Comparison of ENCODE assay signal across 16 cellular contexts in genomic region chr6:136566007-136566487, GRCh38. TPM values are rescaled to one million over a fixed set of nuclear protein-coding genes. Genes with fewer than 3 reads are reported as not detected.
DNase-seq lines count a peak whose midpoint lies in the region; ATAC-seq, FAIRE-seq and TF ChIP-seq lines count a peak whose summit lies in the region.
"Had no signal": no experiment of that assay in that cellular context is flagged by ENCODE, and none has a peak within 500 bp of the region (broad histone marks: within the 10 kb centered on the region; RNA-seq: fewer than 3 reads in every experiment).

No MANE protein-coding gene starts in this region.

- TF ChIP-seq POLR2A in GM12892 (IDR thresholded peaks at IDR 0.05; ENCODE audit: low read depth, low read length) = no peak

- H3K4me3 Mint-ChIP-seq in CD8-positive, alpha-beta memory T cell = no peak overlapping the region
- H3K4me3 Mint-ChIP-seq: activated naive CD8-positive, alpha-beta T cell treated with anti-CD3 and anti-CD28 coated beads for 36 hours; CD4-positive, CD25-positive, alpha-beta regulatory T cell; central memory CD8-positive, alpha-beta T cell had no signal

- H3K27me3 ChIP-seq in CD8-positive, alpha-beta memory T cell (ENCODE audit: insufficient read depth, low read length, poor library complexity, severe bottlenecking) = no peaks in the 10 kb centered on the region

- CTCF ChIA-PET in CD8-positive, alpha-beta memory T cell (lab: Charles Lee) = interaction anchor here (1.6 kb wide), 1 partner anchor 16 kb away, joined by 3 read pairs; the partner anchor contains the start of gene MAP7
- CTCF ChIA-PET in GM10248 (lab: Yijun Ruan, JAX) = interaction anchor here (1.2 to 2.0 kb wide), 4 partner anchors 10 to 22 kb away, joined by 3 to 8 read pairs (median 4); partner anchors contain the start of gene MAP7

- ATAC-seq in mucosa of descending colon = peak; percentile 91
- ATAC-seq: esophagus mucosa had no signal

- POLR2A ChIA-PET in CD8-positive, alpha-beta memory T cell (lab: Charles Lee) = no interaction called here
- POLR2A ChIA-PET in GM10248 (lab: Yijun Ruan, JAX) = no interaction called here

- H3K9me3 ChIP-seq in CD8-positive, alpha-beta memory T cell (ENCODE audit: low read length) = no peaks in the 10 kb centered on the region
- H3K9me3 ChIP-seq in mucosa of descending colon = peaks cover 2% of the 10 kb centered on the region

- H3K27ac Mint-ChIP-seq in CD8-positive, alpha-beta memory T cell = peak overlapping the region in 5 of 8 donors; percentile 11 to 69 (median 61)
- H3K27ac Mint-ChIP-seq: activated naive CD8-positive, alpha-beta T cell treated with anti-CD3 and anti-CD28 coated beads for 36 hours had no signal

- H3K9me3 Mint-ChIP-seq in CD8-positive, alpha-beta memory T cell = no peaks in the 10 kb centered on the region
- H3K9me3 Mint-ChIP-seq: activated naive CD8-positive, alpha-beta T cell treated with anti-CD3 and anti-CD28 coated beads for 36 hours; CD4-positive, CD25-positive, alpha-beta regulatory T cell; central memory CD8-positive, alpha-beta T cell had no signal

- no peak overlapping the region for H3K4me3 ChIP-seq in CD8-positive, alpha-beta memory T cell (ENCODE audit: low read length)
- H3K4me3 ChIP-seq in LNCaP clone FGC (ENCODE audit: low read depth, low read length) (no peak overlapping the region), mucosa of descending colon (no peak overlapping the region)

- peaks cover 4% of the 10 kb centered on the region for H3K4me1 ChIP-seq in CD8-positive, alpha-beta memory T cell (ENCODE audit: insufficient read depth, low read length)
- H3K4me1 ChIP-seq in mucosa of descending colon (ENCODE audit: low read depth) = peaks cover 21% of the 10 kb centered on the region

- H3K27ac ChIP-seq in CD8-positive, alpha-beta memory T cell (ENCODE audit: low read depth, low read length) = no peak overlapping the region

- H3K36me3 Mint-ChIP-seq in CD8-positive, alpha-beta memory T cell = peaks cover 8 to 78% (median 29%) of the 10 kb centered on the region in 3 donors

- FAIRE-seq in GM12892 (lab: Jason Lieb, UNC) = no peak

- TF ChIP-seq CTCF in LNCaP clone FGC (IDR thresholded peaks at IDR 0.05; ENCODE audit: control insufficient read depth, extremely low read depth, insufficient read depth) = no peak
- TF ChIP-seq CTCF in mucosa of descending colon (IDR thresholded peaks at IDR 0.05) = no peak
- TF ChIP-seq CTCF in GM10248 (IDR thresholded peaks at IDR 0.05; ENCODE audit: control extremely low read depth, extremely low read depth, low read depth, missing control alignments) = no peak

- DNase-seq in CD8-positive, alpha-beta memory T cell = no peak
- DNase-seq in LNCaP clone FGC (ENCODE audit: low read depth) (peak; percentile 96), UCSD-AML1 (lab: John Stamatoyannopoulos, UW; ENCODE audit: unreplicated experiment) (peak; percentile 68), mucosa of descending colon (peak; percentile 66 to 77 (median 73)), inferior parietal cortex (ENCODE audit: extremely low spot score) (no peak), GM12892 (ENCODE audit: insufficient read length) (no peak), GM10248 (ENCODE audit: extremely low spot score) (no peak), OCI-M1 (lab: John Stamatoyannopoulos, UW) (no peak)
- DNase-seq: activated CD8-positive, alpha-beta memory T cell treated with anti-CD3 and anti-CD28 coated beads, Interleukin-2, amount 50 U/mL, for 48 hours; activated naive CD8-positive, alpha-beta T cell treated with anti-CD3 and anti-CD28 coated beads for 36 hours; CD4-positive, CD25-positive, alpha-beta regulatory T cell; mesendoderm; retina; SHP77 treated with DMSO at 0.1 percent for 48 hours had no signal

- H3K4me1 Mint-ChIP-seq in CD8-positive, alpha-beta memory T cell = peaks cover 9 to 54% (median 28%) of the 10 kb centered on the region in 3 donors
- H3K4me1 Mint-ChIP-seq: activated naive CD8-positive, alpha-beta T cell treated with anti-CD3 and anti-CD28 coated beads for 36 hours had no signal

- intact Hi-C loops in mucosa of descending colon (cut with DNase I, micrococcal nuclease) = no loop called here

- H3K36me3 ChIP-seq in CD8-positive, alpha-beta memory T cell (ENCODE audit: insufficient read depth, low read length) = peaks cover 11% of the 10 kb centered on the region
- H3K36me3 ChIP-seq in mucosa of descending colon (ENCODE audit: low read depth) = no peaks in the 10 kb centered on the region

- H3K27me3 Mint-ChIP-seq in CD8-positive, alpha-beta memory T cell = peaks cover 0 to 3% of the 10 kb centered on the region in 2 donors
- H3K27me3 Mint-ChIP-seq: activated naive CD8-positive, alpha-beta T cell treated with anti-CD3 and anti-CD28 coated beads for 36 hours; CD4-positive, CD25-positive, alpha-beta regulatory T cell; central memory CD8-positive, alpha-beta T cell had no signal

RNA-seq across cellular contexts. Expression of gene MAP7, which starts 15.8 kb away (rescaled TPM):
- total RNA-seq in CD8-positive, alpha-beta memory T cell = under 1 TPM; 0.50 to 0.51 TPM
- 0.52 TPM for polyA plus RNA-seq in CD8-positive, alpha-beta memory T cell
- total RNA-seq in mucosa of descending colon = 10 to 100 TPM; 28.4 to 80.5 (median 68.6) TPM
- polyA plus RNA-seq in GM12892 (2012; ENCODE audit: missing spikeins) = 0.34 TPM

Comparison
In these comparisons a context has a peak if more than half of its experiments do, and no peak if none do; other contexts are left out.
1. DNase-seq: peak in LNCaP clone FGC (single experiment), UCSD-AML1 (single experiment) and mucosa of descending colon (3 of 3); none in CD8-positive, alpha-beta memory T cell (0 of 5), inferior parietal cortex (single experiment), GM12892 (single experiment), GM10248 (single experiment) and OCI-M1 (single experiment).
2. RNA of gene MAP7, which starts 15.8 kb away (total RNA-seq): 28.4 to 80.5 TPM in mucosa of descending colon; 0.50 to 0.51 TPM in CD8-positive, alpha-beta memory T cell; every median in the first group is over 10 times any median in the second.